17 cellular contexts compared by ENCODE assay signal in the genomic region with DNA sequence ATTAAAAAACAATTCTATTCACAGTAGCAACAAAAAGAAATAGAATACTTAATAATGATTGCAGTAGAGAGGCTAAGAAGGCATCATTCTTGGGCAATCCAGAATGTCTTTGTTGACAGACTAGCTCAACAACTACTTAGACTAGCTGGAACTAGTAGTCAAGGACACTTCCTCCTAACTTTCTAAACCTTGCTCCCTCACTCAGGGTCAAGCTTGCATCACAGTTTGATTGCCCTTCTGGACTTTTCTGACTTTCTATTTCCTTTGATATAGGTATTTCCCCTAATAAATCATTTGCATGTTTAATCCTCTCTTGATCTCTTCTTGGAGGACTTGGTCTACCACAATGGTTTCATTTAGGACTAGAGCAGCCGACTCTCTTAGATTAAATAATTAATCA.
DNase-seq lines count a peak whose midpoint lies in the region; ATAC-seq and TF ChIP-seq lines count a peak whose summit lies in the region.
"Had no signal": no experiment of that assay in that cellular context is flagged by ENCODE, and none has a peak within 500 bp of the region (broad histone marks: within the 10 kb centered on the region; RNA-seq: fewer than 3 reads in every experiment).

No MANE protein-coding gene starts in this region.

- no peak overlapping the region for H3K27ac ChIP-seq in left lung

- H3K27me3 ChIP-seq in left lung: no peaks in the 10 kb centered on the region

- H3K9me3 ChIP-seq in left lung: no peaks in the 10 kb centered on the region
- no peaks in the 10 kb centered on the region for H3K9me3 ChIP-seq in mucosa of descending colon

- H3K4me1 ChIP-seq in left lung (no peaks in the 10 kb centered on the region), mucosa of descending colon (ENCODE audit: low read depth) (no peaks in the 10 kb centered on the region)

- intact Hi-C loops in left lung (cut with DNase I): no loop called here
- intact Hi-C loops in mucosa of descending colon (cut with DNase I, micrococcal nuclease): no loop called here

- TF ChIP-seq CTCF in epithelial cell of esophagus (IDR thresholded peaks at IDR 0.05; ENCODE audit: insufficient read depth, low read depth, low read length, missing control alignments) (no peak), left lung (IDR thresholded peaks at IDR 0.05) (no peak), mucosa of descending colon (IDR thresholded peaks at IDR 0.05) (no peak)

- H3K36me3 ChIP-seq in left lung (no peaks in the 10 kb centered on the region), mucosa of descending colon (ENCODE audit: low read depth) (no peaks in the 10 kb centered on the region)

- H3K4me3 ChIP-seq in epithelial cell of esophagus (ENCODE audit: low read length): no peak overlapping the region
- H3K4me3 ChIP-seq in left lung: no peak overlapping the region
- H3K4me3 ChIP-seq in mucosa of descending colon: no peak overlapping the region
- H3K4me3 ChIP-seq: GM12878, GM23338 had no signal

- ATAC-seq in left lung (peak; percentile 93), mucosa of descending colon (peak; percentile 34), HG02610 (IDR thresholded peaks at IDR 0.05; ENCODE audit: unreplicated experiment) (no peak)
- ATAC-seq: GM12878, GM23338, HCT116 had no signal

- DNase-seq in epithelial cell of esophagus (ENCODE audit: low read depth) (peak; percentile 10), left lung (no peak), mucosa of descending colon (no peak), T-helper 9 cell (no peak)
- DNase-seq in stimulated activated naive CD4-positive, alpha-beta T cell treated with Interleukin-2 at 50 U/mL for 16 hours (lab: John Stamatoyannopoulos, UW): no peak
- DNase-seq: C1 segment of cervical spinal cord; Calu3; CD4-positive, alpha-beta memory T cell; COR-L47; DMS79; EL; GDM1; H9 had no signal
